28 cellular contexts compared by ENCODE assay signal in genomic region chr19:33878912-33879810, GRCh38.
DNase-seq lines count a peak whose midpoint lies in the region; ATAC-seq and TF ChIP-seq lines count a peak whose summit lies in the region.
"Had no signal": no experiment of that assay in that cellular context is flagged by ENCODE, and none has a peak within 500 bp of the region (broad histone marks: within the 10 kb centered on the region; RNA-seq: fewer than 3 reads in every experiment).

No MANE protein-coding gene starts in this region.

- no peak for ATAC-seq in GM23338
- no peak for ATAC-seq in esophagus mucosa
- no peak for ATAC-seq in gastroesophageal sphincter
- ATAC-seq: naive thymus-derived CD4-positive, alpha-beta T cell; stimulated activated memory B cell treated with anti-CD40 and anti-IgM and Interleukin-4, amounts not matched to agents 10 μg/mL and 1 μg/mL and 100 μg/mL, for 72 hours had no signal

- peaks cover 2% of the 10 kb centered on the region for H3K9me3 ChIP-seq in WERI-Rb-1 (ENCODE audit: severe bottlenecking)
- H3K9me3 ChIP-seq in left ventricle myocardium inferior (replicated peaks) = no peaks in the 10 kb centered on the region
- H3K9me3 ChIP-seq in parathyroid adenoma (ENCODE audit: control insufficient read depth, low read length) = no peaks in the 10 kb centered on the region
- no peaks in the 10 kb centered on the region for H3K9me3 ChIP-seq in gastroesophageal sphincter
- H3K9me3 ChIP-seq: colonic mucosa, uterus had no signal

- intact Hi-C loops in left ventricle myocardium inferior (cut with micrococcal nuclease) = no loop called here

- H3F3A ChIP-seq in GM23338 (replicated peaks; ENCODE audit: low read depth) = peaks cover 9% of the 10 kb centered on the region

- H3K4me3 Mint-ChIP-seq in GM23338 = no peak overlapping the region
- H3K4me3 Mint-ChIP-seq: activated CD4-positive, alpha-beta T cell treated with anti-CD3 and anti-CD28 coated beads, Interleukin-2, amount 10 ng/mL, durations not matched to agents 24 days and 14 days; activated naive CD8-positive, alpha-beta T cell treated with anti-CD3 and anti-CD28 coated beads, Interleukin-2, amount 10 ng/mL, durations not matched to agents 7 days and 5 days; activated T-cell treated with anti-CD3 and anti-CD28 coated beads, Interleukin-2, amount 50 U/mL, for 24 hours; CD14-positive monocyte; naive thymus-derived CD4-positive, alpha-beta T cell; stimulated activated memory B cell treated with anti-CD40 and anti-IgM and Interleukin-4, amounts not matched to agents 10 μg/mL and 1 μg/mL and 100 μg/mL, for 72 hours had no signal

- H3K27ac Mint-ChIP-seq in GM23338 = no peak overlapping the region
- H3K27ac Mint-ChIP-seq: activated CD4-positive, alpha-beta T cell treated with anti-CD3 and anti-CD28 coated beads, Interleukin-2, amount 10 ng/mL, durations not matched to agents 24 days and 14 days; activated naive CD8-positive, alpha-beta T cell treated with anti-CD3 and anti-CD28 coated beads, Interleukin-2, amount 10 ng/mL, durations not matched to agents 7 days and 5 days; activated T-cell treated with anti-CD3 and anti-CD28 coated beads, Interleukin-2, amount 50 U/mL, for 24 hours; naive thymus-derived CD4-positive, alpha-beta T cell; stimulated activated memory B cell treated with anti-CD40 and anti-IgM and Interleukin-4, amounts not matched to agents 10 μg/mL and 1 μg/mL and 100 μg/mL, for 72 hours had no signal

- H3K9me3 Mint-ChIP-seq in GM23338 = no peaks in the 10 kb centered on the region
- H3K9me3 Mint-ChIP-seq: activated CD4-positive, alpha-beta T cell treated with anti-CD3 and anti-CD28 coated beads, Interleukin-2, amount 10 ng/mL, durations not matched to agents 24 days and 14 days; activated naive CD8-positive, alpha-beta T cell treated with anti-CD3 and anti-CD28 coated beads, Interleukin-2, amount 10 ng/mL, durations not matched to agents 7 days and 5 days; activated T-cell treated with anti-CD3 and anti-CD28 coated beads, Interleukin-2, amount 50 U/mL, for 24 hours; stimulated activated memory B cell treated with anti-CD40 and anti-IgM and Interleukin-4, amounts not matched to agents 10 μg/mL and 1 μg/mL and 100 μg/mL, for 72 hours had no signal

- H3K9me2 ChIP-seq in GM23338 (ENCODE audit: insufficient read depth) = no peaks in the 10 kb centered on the region

- H3K27me3 ChIP-seq in GM23338 (ENCODE audit: insufficient read depth) = no peaks in the 10 kb centered on the region
- no peaks in the 10 kb centered on the region for H3K27me3 ChIP-seq in WERI-Rb-1 (ENCODE audit: insufficient read depth, low read depth, severe bottlenecking)
- H3K27me3 ChIP-seq in left ventricle myocardium inferior (ENCODE audit: low read depth) = no peaks in the 10 kb centered on the region
- no peaks in the 10 kb centered on the region for H3K27me3 ChIP-seq in parathyroid adenoma (ENCODE audit: control insufficient read depth, insufficient read depth, low read length)
- no peaks in the 10 kb centered on the region for H3K27me3 ChIP-seq in gastroesophageal sphincter
- H3K27me3 ChIP-seq: colonic mucosa, uterus had no signal

- H3K4me2 ChIP-seq in GM23338 (no peak overlapping the region), parathyroid adenoma (ENCODE audit: low read length) (no peak overlapping the region)
- H3K4me2 ChIP-seq: PC-9 had no signal

- no peak for DNase-seq in GM23338 (ENCODE audit: low spot score)
- DNase-seq in WERI-Rb-1 = no peak
- DNase-seq in left ventricle myocardium inferior = no peak
- no peak for DNase-seq in DMS 273 (lab: John Stamatoyannopoulos, UW; ENCODE audit: unreplicated experiment)
- DNase-seq in activated T-cell treated with anti-CD3 and anti-CD28 coated beads for 4 hours = no peak
- DNase-seq: activated CD4-positive, alpha-beta T cell treated with anti-CD3 and anti-CD28 coated beads, Interleukin-2, amount 10 ng/mL, durations not matched to agents 24 days and 14 days; activated gamma-delta T cell; activated naive CD8-positive, alpha-beta T cell treated with anti-CD3 and anti-CD28 coated beads, Interleukin-2, amount 10 ng/mL, durations not matched to agents 7 days and 5 days; activated T-cell treated with anti-CD3 and anti-CD28 coated beads, Interleukin-2, amount 50 U/mL, for 24 hours; Calu3; colonic mucosa; effector memory CD4-positive, alpha-beta T cell; erythroblast; KBM-7; midbrain; MM.1S; naive thymus-derived CD4-positive, alpha-beta T cell; NCI-H1417 treated with DMSO at 0.1 percent for 48 hours; NCI-H446 treated with DMSO at 0.1 percent for 48 hours; PC-9; SHP77; stimulated activated CD4-positive, alpha-beta T cell treated with anti-CD3 and anti-CD28 coated beads, Interleukin-4, amount 100 ng/mL, for 4 hours; uterus had no signal

- H3K36me3 ChIP-seq in GM23338 (ENCODE audit: insufficient read depth) = no peaks in the 10 kb centered on the region
- no peaks in the 10 kb centered on the region for H3K36me3 ChIP-seq in WERI-Rb-1
- H3K36me3 ChIP-seq in left ventricle myocardium inferior = no peaks in the 10 kb centered on the region
- H3K36me3 ChIP-seq in parathyroid adenoma (ENCODE audit: control insufficient read depth, insufficient read depth, low read length) = no peaks in the 10 kb centered on the region
- no peaks in the 10 kb centered on the region for H3K36me3 ChIP-seq in gastroesophageal sphincter
- H3K36me3 ChIP-seq: colonic mucosa, uterus had no signal

- H3K79me2 ChIP-seq in GM23338 (replicated peaks; ENCODE audit: insufficient read depth) = no peaks in the 10 kb centered on the region
- no peaks in the 10 kb centered on the region for H3K79me2 ChIP-seq in parathyroid adenoma

- H3K27ac ChIP-seq in GM23338 (ENCODE audit: low read depth) = no peak overlapping the region
- peak overlapping the region; percentile 72 for H3K27ac ChIP-seq in WERI-Rb-1
- H3K27ac ChIP-seq in left ventricle myocardium inferior (replicated peaks) = peak overlapping the region; percentile 73
- no peak overlapping the region for H3K27ac ChIP-seq in parathyroid adenoma
- peak overlapping the region in 2 of 4 donors; percentile 19 to 42 for H3K27ac ChIP-seq in gastroesophageal sphincter
- H3K27ac ChIP-seq: colonic mucosa, PC-9, uterus had no signal

- H3K4me1 ChIP-seq in GM23338 (ENCODE audit: insufficient read depth) (peaks cover 30% of the 10 kb centered on the region), left ventricle myocardium inferior (peaks cover 31% of the 10 kb centered on the region), parathyroid adenoma (no peaks in the 10 kb centered on the region), gastroesophageal sphincter (peaks cover 0 to 5% (median 0%) of the 10 kb centered on the region in 3 donors)
- H3K4me1 ChIP-seq: colonic mucosa, uterus had no signal

- H3K36me3 Mint-ChIP-seq in GM23338 (ENCODE audit: low read depth) = no peaks in the 10 kb centered on the region
- H3K36me3 Mint-ChIP-seq: activated naive CD8-positive, alpha-beta T cell treated with anti-CD3 and anti-CD28 coated beads, Interleukin-2, amount 10 ng/mL, durations not matched to agents 7 days and 5 days; CD14-positive monocyte; naive thymus-derived CD4-positive, alpha-beta T cell; stimulated activated memory B cell treated with anti-CD40 and anti-IgM and Interleukin-4, amounts not matched to agents 10 μg/mL and 1 μg/mL and 100 μg/mL, for 72 hours had no signal

- H4K20me1 ChIP-seq in GM23338 (replicated peaks; ENCODE audit: insufficient read depth) = no peaks in the 10 kb centered on the region

- peak overlapping the region; percentile 76 for H2AFZ ChIP-seq in GM23338
- peak overlapping the region; percentile 40 for H2AFZ ChIP-seq in parathyroid adenoma
- H2AFZ ChIP-seq: PC-9 had no signal

- TF ChIP-seq EP300 in gastroesophageal sphincter (IDR thresholded peaks at IDR 0.05) = no peak

- WGBS in gastroesophageal sphincter (ENCODE audit: low coverage in 1 of 2), 2 donors = 93% methylated on average over 3 to 5 of the region's 11 CpGs

- H3K9ac ChIP-seq in parathyroid adenoma = no peak overlapping the region

- no peak overlapping the region for H3K4me3 ChIP-seq in GM23338
- no peak overlapping the region for H3K4me3 ChIP-seq in WERI-Rb-1 (ENCODE audit: low read depth, low read length)
- no peak overlapping the region for H3K4me3 ChIP-seq in left ventricle myocardium inferior
- no peak overlapping the region for H3K4me3 ChIP-seq in parathyroid adenoma (ENCODE audit: low read depth, low read length)
- no peak overlapping the region for H3K4me3 ChIP-seq in gastroesophageal sphincter
- H3K4me3 ChIP-seq: colonic mucosa, PC-9, uterus had no signal

- H3K4me1 Mint-ChIP-seq in GM23338 = peaks cover 33% of the 10 kb centered on the region
- H3K4me1 Mint-ChIP-seq: activated CD4-positive, alpha-beta T cell treated with anti-CD3 and anti-CD28 coated beads, Interleukin-2, amount 10 ng/mL, durations not matched to agents 24 days and 14 days had no signal

- no peak for TF ChIP-seq POLR2A in gastroesophageal sphincter (IDR thresholded peaks at IDR 0.05)

- no peaks in the 10 kb centered on the region for H3K27me3 Mint-ChIP-seq in GM23338 (ENCODE audit: insufficient read depth, low read depth, poor library complexity)
- H3K27me3 Mint-ChIP-seq: activated CD4-positive, alpha-beta T cell treated with anti-CD3 and anti-CD28 coated beads, Interleukin-2, amount 10 ng/mL, durations not matched to agents 24 days and 14 days had no signal

- no peak for TF ChIP-seq CTCF in GM23338 (conservative IDR thresholded peaks at IDR 0.05; ENCODE audit: low read depth in 2 of 2)
- TF ChIP-seq CTCF in WERI-Rb-1 (IDR thresholded peaks at IDR 0.05; ENCODE audit: low read depth, low read length) = no peak
- TF ChIP-seq CTCF in left ventricle myocardium inferior (IDR thresholded peaks at IDR 0.05; ENCODE audit: borderline replicate concordance) = no peak
- TF ChIP-seq CTCF in parathyroid adenoma (IDR thresholded peaks at IDR 0.05) = no peak
- no peak for TF ChIP-seq CTCF in gastroesophageal sphincter (IDR thresholded peaks at IDR 0.05)

TF ChIP-seq in GM23338, 12 proteins besides CTCF, POLR2A, EP300 and RAD21 (continues in another document):
- TF ChIP-seq JUNB (IDR thresholded peaks at IDR 0.05; ENCODE audit: unreplicated experiment) = no peak

Comparison
In these comparisons a context has a peak if more than half of its experiments do, and no peak if none do; other contexts are left out.
1. H3K27ac ChIP-seq: peak in WERI-Rb-1 (single experiment) and left ventricle myocardium inferior (single experiment); none in GM23338 (single experiment) and parathyroid adenoma (single experiment).